4 cellular contexts compared by ENCODE assay signal in the genomic region with DNA sequence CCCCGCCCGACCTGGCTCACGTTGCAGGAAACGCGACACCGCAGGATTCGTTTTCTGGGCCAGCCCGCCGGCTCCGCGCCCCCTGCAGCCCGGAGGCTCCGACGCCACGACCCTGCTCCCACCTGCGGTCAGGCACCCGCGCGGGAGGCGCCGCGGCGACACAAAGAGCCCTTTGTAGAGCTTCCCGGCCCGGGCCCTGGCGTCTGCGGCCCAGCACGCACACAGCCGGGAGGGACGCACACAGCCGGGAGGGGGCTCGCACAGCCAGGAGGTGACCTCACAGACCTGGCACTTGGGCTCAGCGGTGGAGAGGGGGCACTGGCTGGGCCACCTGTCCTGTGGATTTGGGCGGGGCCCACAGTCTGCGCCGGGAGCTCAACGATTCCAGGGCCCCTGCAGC. TPM values are rescaled to one million over a fixed set of nuclear protein-coding genes. Genes with fewer than 3 reads are reported as not detected.
"Had no signal": no experiment of that assay in that cellular context is flagged by ENCODE, and none has a peak within 500 bp of the region (broad histone marks: within the 10 kb centered on the region; RNA-seq: fewer than 3 reads in every experiment).

No MANE protein-coding gene starts in this region.

RNA-seq across cellular contexts. Expression of a gene that starts 34.4 kb away (rescaled TPM):
- total RNA-seq: fibroblast of villous mesenchyme had no signal
- polyA plus RNA-seq: adipose tissue, esophagus, fibroblast of lung had no signal

RNA-seq across cellular contexts. Expression of a gene that starts 39.1 kb away (rescaled TPM):
- total RNA-seq: fibroblast of villous mesenchyme had no signal
- polyA plus RNA-seq: adipose tissue, esophagus, fibroblast of lung had no signal
